7 cellular contexts compared by ENCODE assay signal in genomic region chr3:124036214-124036613, GRCh38. TPM values are rescaled to one million over a fixed set of nuclear protein-coding genes. Genes with fewer than 3 reads are reported as not detected.
"Had no signal": no experiment of that assay in that cellular context is flagged by ENCODE, and none has a peak within 500 bp of the region (broad histone marks: within the 10 kb centered on the region; RNA-seq: fewer than 3 reads in every experiment).

No MANE protein-coding gene starts in this region.

RNA-seq across cellular contexts. Expression of gene ROPN1, which starts 44.3 kb away (rescaled TPM):
- total RNA-seq: LHCN-M2, MCF 10A, NCI-H460, OCI-LY7, PC-9, Right ventricle myocardium inferior, SJCRH30 had no signal
